ENCODE assay signal across 23 cellular contexts in genomic region chr15:89397653-89398023, GRCh38.
"Had no signal": no experiment of that assay in that cellular context is flagged by ENCODE, and none has a peak within 500 bp of the region (broad histone marks: within the 10 kb centered on the region; RNA-seq: fewer than 3 reads in every experiment).

No MANE protein-coding gene starts in this region.

- H3K36me3 ChIP-seq: left ventricle myocardium inferior, neural progenitor cell, ovary, right atrium auricular region, spleen, suprapubic skin, thoracic aorta, tibial artery, upper lobe of right lung had no signal

- ATAC-seq: natural killer cell; sciatic nerve; stimulated activated effector memory CD8-positive, alpha-beta T cell treated with anti-CD3 and anti-CD28 coated beads, Interleukin-12 subunit alpha, Interleukin-12 subunit beta, amount 100 ng/mL, for 72 hours; upper lobe of right lung had no signal

- H3K27ac ChIP-seq: left ventricle myocardium inferior, neural progenitor cell, ovary, right atrium auricular region, spleen, suprapubic skin, thoracic aorta, tibial artery, upper lobe of right lung had no signal

- H3K4me3 ChIP-seq: left ventricle myocardium inferior, lung, neural progenitor cell, ovary, right atrium auricular region, spleen, suprapubic skin, thoracic aorta, tibial artery, upper lobe of right lung had no signal

- H3K9ac ChIP-seq: neural progenitor cell had no signal

- H2AFZ ChIP-seq: neural progenitor cell had no signal

- H3K4me2 ChIP-seq: neural progenitor cell had no signal

- FAIRE-seq: small intestine, urothelium cell line had no signal

- DNase-seq: hypothalamus; islet precursor cell; left ventricle myocardium inferior; mesendoderm; naive B cell; natural killer cell; nephron progenitor cell; ovary; small intestine; stimulated activated CD4-positive, alpha-beta T cell treated with anti-CD3 and anti-CD28 coated beads, Interleukin-4, amount 100 ng/mL, for 24 hours; stimulated activated naive CD4-positive, alpha-beta T cell; tibial artery; trophoblast cell; upper lobe of right lung had no signal

- H3K9me3 ChIP-seq: left ventricle myocardium inferior, ovary, right atrium auricular region, spleen, suprapubic skin, thoracic aorta, tibial artery, upper lobe of right lung had no signal

- H3K27me3 ChIP-seq: ovary had no signal
